ENCODE assay signal across 8 cellular contexts in genomic region chr11:81245791-81246190, GRCh38.
"Had no signal": no experiment of that assay in that cellular context is flagged by ENCODE, and none has a peak within 500 bp of the region (broad histone marks: within the 10 kb centered on the region; RNA-seq: fewer than 3 reads in every experiment).

No MANE protein-coding gene starts in this region.

- ATAC-seq: GM12878 had no signal

- H3K4me3 ChIP-seq: GM12878 had no signal

- DNase-seq: GDM1, GF-D8 had no signal

- FAIRE-seq: G401.6, GM12878, GM12891, GM12892, GM18507, GM19239 had no signal
